ENCODE assay signal across 12 cellular contexts in the genomic region with DNA sequence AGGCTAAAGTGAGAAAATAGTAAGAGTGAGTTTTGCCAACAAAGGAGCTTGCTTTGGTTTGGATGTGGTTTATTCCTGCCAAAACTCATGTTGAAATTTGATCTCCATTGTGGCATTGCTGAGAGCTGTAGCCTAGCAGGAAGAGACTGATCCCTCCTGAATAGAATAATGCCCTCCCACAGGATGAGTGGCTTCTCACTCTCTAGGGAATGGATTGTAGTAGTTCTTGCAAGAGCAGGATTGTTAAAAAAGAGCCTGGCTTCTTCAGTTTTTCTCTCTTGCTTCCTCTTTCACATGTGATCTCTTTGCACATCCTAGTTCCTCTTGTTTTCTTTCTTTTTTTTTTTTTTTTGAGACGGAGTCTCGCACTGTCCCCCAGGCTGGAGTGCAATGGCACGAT. TPM values are rescaled to one million over a fixed set of nuclear protein-coding genes. Genes with fewer than 3 reads are reported as not detected.
DNase-seq lines count a peak whose midpoint lies in the region; ATAC-seq and TF ChIP-seq lines count a peak whose summit lies in the region.
"Had no signal": no experiment of that assay in that cellular context is flagged by ENCODE, and none has a peak within 500 bp of the region (broad histone marks: within the 10 kb centered on the region; RNA-seq: fewer than 3 reads in every experiment).

No MANE protein-coding gene starts in this region.

- no peak for ATAC-seq in GM21619 (IDR thresholded peaks at IDR 0.05; ENCODE audit: unreplicated experiment)
- no peak for ATAC-seq in HG02885 (IDR thresholded peaks at IDR 0.05; ENCODE audit: poor library complexity, unreplicated experiment)

- H4K20me1 ChIP-seq in BLaER1, result no peaks in the 10 kb centered on the region
- no peaks in the 10 kb centered on the region for H4K20me1 ChIP-seq in OCI-LY3 (ENCODE audit: insufficient read depth, low read length)
- H4K20me1 ChIP-seq in MM.1S (ENCODE audit: insufficient read depth, low read length), result no peaks in the 10 kb centered on the region

- no peaks in the 10 kb centered on the region for H3K9me2 ChIP-seq in MM.1S (replicated peaks; ENCODE audit: insufficient read depth, low read length)

- H3K79me2 ChIP-seq in OCI-LY3 (ENCODE audit: low read length) (no peaks in the 10 kb centered on the region), MM.1S (ENCODE audit: low read length) (no peaks in the 10 kb centered on the region)

- H3K27ac ChIP-seq in BLaER1 (no peak overlapping the region), OCI-LY3 (ENCODE audit: low read length) (peak overlapping the region; percentile 52), MM.1S (ENCODE audit: low read length) (no peak overlapping the region)

- H3K4me1 ChIP-seq in BLaER1 (peaks cover 12% of the 10 kb centered on the region), OCI-LY3 (ENCODE audit: low read length) (peaks cover 26% of the 10 kb centered on the region), MM.1S (ENCODE audit: low read length) (no peaks in the 10 kb centered on the region)

- no peak overlapping the region for H3K4me3 ChIP-seq in BLaER1
- H3K4me3 ChIP-seq in OCI-LY3 (ENCODE audit: low read length), result peak overlapping the region; percentile 43
- H3K4me3 ChIP-seq in MM.1S (ENCODE audit: low read length), result no peak overlapping the region

- no peak for TF ChIP-seq CTCF in OCI-LY3 (IDR thresholded peaks at IDR 0.05; ENCODE audit: low read depth, low read length)
- no peak for TF ChIP-seq CTCF in MM.1S (IDR thresholded peaks at IDR 0.05; ENCODE audit: low read length)

- H3K9ac ChIP-seq in BLaER1 (no peak overlapping the region), OCI-LY3 (ENCODE audit: low read length) (no peak overlapping the region), MM.1S (ENCODE audit: low read length) (no peak overlapping the region)

- no peak overlapping the region for H2AFZ ChIP-seq in OCI-LY3 (ENCODE audit: low read depth, low read length)
- no peak overlapping the region for H2AFZ ChIP-seq in MM.1S (ENCODE audit: low read length)

- no peaks in the 10 kb centered on the region for H3K9me3 ChIP-seq in BLaER1
- H3K9me3 ChIP-seq in OCI-LY3 (ENCODE audit: insufficient read depth, low read length), result no peaks in the 10 kb centered on the region
- H3K9me3 ChIP-seq in MM.1S (replicated peaks; ENCODE audit: insufficient read depth, low read length), result no peaks in the 10 kb centered on the region

- H3K4me2 ChIP-seq in BLaER1 (peak overlapping the region; percentile 41; the same call in 1 of the 2 replicates), OCI-LY3 (ENCODE audit: low read length) (peak overlapping the region; percentile 69), MM.1S (ENCODE audit: low read depth, low read length) (no peak overlapping the region)

- H3K27me3 ChIP-seq in BLaER1 (no peaks in the 10 kb centered on the region), OCI-LY3 (ENCODE audit: low read depth, low read length) (no peaks in the 10 kb centered on the region), MM.1S (replicated peaks; ENCODE audit: insufficient read depth, low read length) (no peaks in the 10 kb centered on the region)

- DNase-seq in LHCN-M2 (ENCODE audit: low read depth), result peak; percentile 74
- peak; percentile 2 for DNase-seq in globus pallidus (ENCODE audit: low spot score)
- DNase-seq in NCI-H146 (lab: John Stamatoyannopoulos, UW), result no peak
- DNase-seq in MM.1S, result no peak
- DNase-seq: activated CD4-positive, CD25-positive, alpha-beta regulatory T cell treated with anti-CD3 and anti-CD28 coated beads, Interleukin-2, amount 50 U/mL, for 72 hours; foreskin melanocyte; nephron progenitor cell had no signal

- H3F3A ChIP-seq in MM.1S (ENCODE audit: insufficient read depth, low read length), result no peaks in the 10 kb centered on the region

- H3K36me3 ChIP-seq in BLaER1, result no peaks in the 10 kb centered on the region
- H3K36me3 ChIP-seq in OCI-LY3 (replicated peaks; ENCODE audit: low read depth, low read length), result no peaks in the 10 kb centered on the region
- H3K36me3 ChIP-seq in MM.1S (replicated peaks; ENCODE audit: insufficient read depth, low read length), result no peaks in the 10 kb centered on the region

RNA-seq across cellular contexts. Expression of a gene that starts 34.4 kb away (rescaled TPM):
- 0.51 and 0.80 TPM in 2 replicates for total RNA-seq in LHCN-M2 (2014; rRNA removed)
- 1.0 TPM for polyA plus RNA-seq in LHCN-M2 (2012)
- polyA plus RNA-seq: CD14-positive monocyte had no signal

Comparison
In these comparisons a context has a peak if more than half of its experiments do, and no peak if none do; other contexts are left out.
1. DNase-seq: peak in LHCN-M2 (single experiment) and globus pallidus (single experiment); none in NCI-H146 (single experiment) and MM.1S (single experiment).